In the genomic region with DNA sequence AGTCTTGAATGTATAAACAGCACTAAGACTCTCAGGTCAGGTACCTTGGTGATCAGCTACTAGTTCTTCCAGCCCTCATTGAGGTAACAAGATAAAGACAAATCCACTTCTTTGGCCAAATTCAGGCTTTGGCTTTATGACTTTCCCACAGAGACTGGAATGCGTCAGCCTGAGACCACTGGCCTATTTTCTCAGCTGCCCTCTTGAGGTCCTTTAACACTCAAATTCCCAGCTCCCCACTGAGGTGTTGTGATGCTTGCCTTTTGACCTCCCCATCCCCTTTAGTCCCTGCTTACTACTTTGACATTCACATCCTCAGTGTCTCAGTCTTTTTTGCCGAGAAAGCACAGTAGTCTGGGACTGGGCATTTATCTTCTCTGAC, we compare ENCODE assay signal across 15 cellular contexts. TPM values are rescaled to one million over a fixed set of nuclear protein-coding genes. Genes with fewer than 3 reads are reported as not detected.
DNase-seq lines count a peak whose midpoint lies in the region; ATAC-seq and TF ChIP-seq lines count a peak whose summit lies in the region.
"Had no signal": no experiment of that assay in that cellular context is flagged by ENCODE, and none has a peak within 500 bp of the region (broad histone marks: within the 10 kb centered on the region; RNA-seq: fewer than 3 reads in every experiment).

No MANE protein-coding gene starts in this region.

- H2AFZ ChIP-seq in GM23248 (no peak overlapping the region), OCI-LY7 (ENCODE audit: low read length) (no peak overlapping the region)

- H4K20me1 ChIP-seq in GM23248 (ENCODE audit: insufficient read depth), result no peaks in the 10 kb centered on the region
- H4K20me1 ChIP-seq in OCI-LY7 (ENCODE audit: insufficient read depth, low read length), result no peaks in the 10 kb centered on the region

- no peak overlapping the region for H3K4me3 Mint-ChIP-seq in endodermal cell
- H3K4me3 Mint-ChIP-seq in osteocyte (ENCODE audit: unreplicated experiment), result no peak overlapping the region
- H3K4me3 Mint-ChIP-seq: activated naive CD8-positive, alpha-beta T cell; natural killer cell treated with Interleukin-12 subunit alpha and Interleukin-12 subunit beta and Interleukin-15 and Interleukin-18, amount 100 ng/mL, for 72 hours had no signal

- CTCF ChIA-PET in OCI-LY7 (lab: Charles Lee; ENCODE audit: unreplicated experiment), result no interaction called here

- no peaks in the 10 kb centered on the region for H3K9me3 ChIP-seq in GM23248 (ENCODE audit: low read depth)
- no peaks in the 10 kb centered on the region for H3K9me3 ChIP-seq in OCI-LY7 (ENCODE audit: low read length)
- no peaks in the 10 kb centered on the region for H3K9me3 ChIP-seq in endodermal cell (ENCODE audit: control insufficient read depth, low read length)
- no peaks in the 10 kb centered on the region for H3K9me3 ChIP-seq in mucosa of descending colon
- H3K9me3 ChIP-seq: suprapubic skin had no signal

- H3K27me3 Mint-ChIP-seq in endodermal cell (ENCODE audit: insufficient read depth) (no peaks in the 10 kb centered on the region), osteocyte (ENCODE audit: unreplicated experiment) (no peaks in the 10 kb centered on the region)
- H3K27me3 Mint-ChIP-seq: activated naive CD8-positive, alpha-beta T cell; natural killer cell treated with Interleukin-12 subunit alpha and Interleukin-12 subunit beta and Interleukin-15 and Interleukin-18, amount 100 ng/mL, for 72 hours had no signal

- intact Hi-C loops in OCI-LY7 (cut with micrococcal nuclease; ENCODE audit: unreplicated experiment), result no loop called here
- intact Hi-C loops in mucosa of descending colon (cut with DNase I, micrococcal nuclease), result no loop called here

- TSS peak; percentile 49 for BruUV-seq in OCI-LY7 (replicated peaks; lab: Mats Ljungman, UMichigan)

- H3K36me3 Mint-ChIP-seq in endodermal cell (ENCODE audit: low read depth) (peaks cover 81% of the 10 kb centered on the region), osteocyte (ENCODE audit: unreplicated experiment) (peaks cover 34% of the 10 kb centered on the region)
- H3K36me3 Mint-ChIP-seq: activated naive CD8-positive, alpha-beta T cell had no signal

- TF ChIP-seq CTCF in OCI-LY7 (conservative IDR thresholded peaks at IDR 0.05; ENCODE audit: low read length) (no peak), endodermal cell (conservative IDR thresholded peaks at IDR 0.05) (no peak), osteocyte (IDR thresholded peaks at IDR 0.05) (no peak), mucosa of descending colon (IDR thresholded peaks at IDR 0.05) (no peak)

- H3K27ac ChIP-seq in GM23248 (peak overlapping the region; percentile 73), OCI-LY7 (ENCODE audit: low read depth, low read length, poor library complexity, severe bottlenecking) (no peak overlapping the region), endodermal cell (ENCODE audit: low read depth, low read length) (peak overlapping the region; percentile 72)
- H3K27ac ChIP-seq: suprapubic skin had no signal

- H3F3A ChIP-seq in GM23248 (ENCODE audit: insufficient read depth), result peaks cover 60% of the 10 kb centered on the region

- in situ Hi-C loops in GM23248 (cut with MboI), result no loop called here

- H3K4me1 Mint-ChIP-seq in endodermal cell (peaks cover 4% of the 10 kb centered on the region), osteocyte (ENCODE audit: unreplicated experiment) (peaks cover 21% of the 10 kb centered on the region)

- peaks cover 7% of the 10 kb centered on the region for H3K79me2 ChIP-seq in GM23248 (ENCODE audit: insufficient read depth)
- no peaks in the 10 kb centered on the region for H3K79me2 ChIP-seq in OCI-LY7 (ENCODE audit: insufficient read depth, low read depth, low read length)

- DNase-seq in GM23248, result no peak
- DNase-seq in OCI-LY7 (ENCODE audit: low spot score), result no peak
- DNase-seq in endodermal cell, result peak; percentile 69
- DNase-seq in osteocyte (ENCODE audit: extremely low spot score, unreplicated experiment), result no peak
- DNase-seq in DMS53 (lab: John Stamatoyannopoulos, UW), result no peak
- no peak for DNase-seq in mucosa of descending colon
- DNase-seq: activated CD8-positive, alpha-beta memory T cell treated with anti-CD3 and anti-CD28 coated beads for 24 hours; NCI-H1092 treated with DMSO at 0.1 percent for 48 hours; T-helper 9 cell had no signal

- peak overlapping the region; percentile 11; the same call in 1 of the 2 replicates for H3K9ac ChIP-seq in GM23248
- H3K9ac ChIP-seq in endodermal cell (ENCODE audit: extremely low read depth, low read length, poor library complexity, severe bottlenecking), result peak overlapping the region; percentile 25

- ATAC-seq in GM21825 (IDR thresholded peaks at IDR 0.05; ENCODE audit: unreplicated experiment) (no peak), mucosa of descending colon (no peak)

- H3K9me3 Mint-ChIP-seq in endodermal cell (no peaks in the 10 kb centered on the region), osteocyte (ENCODE audit: unreplicated experiment) (no peaks in the 10 kb centered on the region)
- H3K9me3 Mint-ChIP-seq: natural killer cell treated with Interleukin-12 subunit alpha and Interleukin-12 subunit beta and Interleukin-15 and Interleukin-18, amount 100 ng/mL, for 72 hours had no signal

- H3K4me2 ChIP-seq in GM23248 (ENCODE audit: unreplicated experiment), result peak overlapping the region; percentile 19
- no peak overlapping the region for H3K4me2 ChIP-seq in OCI-LY7 (ENCODE audit: low read length)

- no peaks in the 10 kb centered on the region for H3K9me2 ChIP-seq in GM23248 (ENCODE audit: insufficient read depth)
- H3K9me2 ChIP-seq in OCI-LY7 (ENCODE audit: insufficient read depth, low read length), result no peaks in the 10 kb centered on the region

- peak overlapping the region; percentile 52 for H3K27ac Mint-ChIP-seq in endodermal cell
- H3K27ac Mint-ChIP-seq in osteocyte (ENCODE audit: unreplicated experiment), result peak overlapping the region; percentile 82
- H3K27ac Mint-ChIP-seq: activated naive CD8-positive, alpha-beta T cell; natural killer cell treated with Interleukin-12 subunit alpha and Interleukin-12 subunit beta and Interleukin-15 and Interleukin-18, amount 100 ng/mL, for 72 hours had no signal

- H3K4me3 ChIP-seq in GM23248 (no peak overlapping the region), OCI-LY7 (ENCODE audit: low read depth, low read length, poor library complexity, severe bottlenecking) (no peak overlapping the region), endodermal cell (ENCODE audit: low read length) (no peak overlapping the region), mucosa of descending colon (no peak overlapping the region)
- H3K4me3 ChIP-seq: suprapubic skin had no signal

- H3K27me3 ChIP-seq in GM23248 (replicated peaks; ENCODE audit: insufficient read depth), result no peaks in the 10 kb centered on the region
- H3K27me3 ChIP-seq in endodermal cell (ENCODE audit: control insufficient read depth, insufficient read depth, low read length, poor library complexity, severe bottlenecking), result no peaks in the 10 kb centered on the region
- H3K27me3 ChIP-seq: suprapubic skin had no signal

- POLR2A ChIA-PET in OCI-LY7 (lab: Charles Lee), result interaction anchor here (0.7 kb wide), 1 partner anchor 20 kb away, joined by 3 read pairs; no protein-coding TSS in a partner anchor

- H3K36me3 ChIP-seq in GM23248 (ENCODE audit: low read depth), result peaks cover 50% of the 10 kb centered on the region
- H3K36me3 ChIP-seq in OCI-LY7 (ENCODE audit: insufficient read depth, low read length), result peaks cover 93% of the 10 kb centered on the region
- peaks cover 95% of the 10 kb centered on the region for H3K36me3 ChIP-seq in endodermal cell (ENCODE audit: control insufficient read depth, insufficient read depth, low read length)
- H3K36me3 ChIP-seq in mucosa of descending colon (ENCODE audit: low read depth), result peaks cover 10% of the 10 kb centered on the region

- H3K4me1 ChIP-seq in GM23248 (ENCODE audit: insufficient read depth) (peaks cover 24% of the 10 kb centered on the region), OCI-LY7 (ENCODE audit: insufficient read depth, low read length, poor library complexity, severe bottlenecking) (peaks cover 32% of the 10 kb centered on the region), endodermal cell (ENCODE audit: control insufficient read depth, insufficient read depth, low read length) (peaks cover 9% of the 10 kb centered on the region), mucosa of descending colon (ENCODE audit: low read depth) (no peaks in the 10 kb centered on the region)

- WGBS in GM23248 (ENCODE audit: low coverage in 1 of 2, low lambda C conversion rate in 2 of 2, missing lambda C conversion rate in 2 of 2), 2 experiments, result 94 to 98% methylated on average over 2 of the region's 2 CpGs
- 73% methylated on average over 2 of the region's 2 CpGs for WGBS in endodermal cell (ENCODE audit: insufficient coverage in 1 of 2, insufficient read length in 1 of 2), 2 experiments

RNA-seq across cellular contexts. Expression of a gene that starts 10.6 kb away (rescaled TPM):
- total RNA-seq in GM23248 (2014; rRNA removed; shearing (Covaris generic)), result 47.7 and 50.8 TPM in 2 replicates
- polyA plus RNA-seq in GM23248 (2016; fragmentation: Nextera tagmentation; extraction: Ambion mirVana), result 53.7 and 59.4 TPM in 2 replicates
- 9.3 and 15.5 TPM in 2 replicates for total RNA-seq in OCI-LY7 (2014; rRNA removed; shearing (Covaris generic))
- total RNA-seq in OCI-LY7 (2022) (10.6 and 14.7 TPM in 2 replicates), endodermal cell (10 to 100 TPM; 29.9 to 36.1 TPM), osteocyte (57.0 and 59.2 TPM in 2 replicates), mucosa of descending colon (10 to 100 TPM; 36.8 to 38.4 (median 36.8) TPM)
- polyA plus RNA-seq in endodermal cell (2013, experiment 1 of 2), result 29.7 TPM
- 27.6 TPM for polyA plus RNA-seq in endodermal cell (2013, experiment 2 of 2)

RNA-seq across cellular contexts. Expression of a gene that starts 10.9 kb away (rescaled TPM):
- total RNA-seq in GM23248 (2014; rRNA removed; shearing (Covaris generic)), result 79.3 and 80.5 TPM in 2 replicates
- polyA plus RNA-seq in GM23248 (2016; fragmentation: Nextera tagmentation; extraction: Ambion mirVana), result 111 and 116 TPM in 2 replicates
- total RNA-seq in OCI-LY7 (2014; rRNA removed; shearing (Covaris generic)), result 16.3 and 32.9 TPM in 2 replicates
- total RNA-seq in OCI-LY7 (2022), result 23.8 and 23.9 TPM in 2 replicates
- 10 to 100 TPM; 28.9 to 34.3 TPM for total RNA-seq in endodermal cell
- 34.4 TPM for polyA plus RNA-seq in endodermal cell (2013, experiment 1 of 2)
- polyA plus RNA-seq in endodermal cell (2013, experiment 2 of 2), result 35.6 TPM
- 55.3 and 61.9 TPM in 2 replicates for total RNA-seq in osteocyte
- total RNA-seq in mucosa of descending colon, result 10 to 100 TPM; 23.6 to 44.1 (median 28.0) TPM

RNA-seq across cellular contexts. Expression of a gene that starts 11.1 kb away (rescaled TPM):
- 80.1 and 92.7 TPM in 2 replicates for total RNA-seq in GM23248 (2014; rRNA removed; shearing (Covaris generic))
- polyA plus RNA-seq in GM23248 (2016; fragmentation: Nextera tagmentation; extraction: Ambion mirVana), result 105 and 112 TPM in 2 replicates
- total RNA-seq in OCI-LY7 (2014; rRNA removed; shearing (Covaris generic)), result 82.2 and 88.8 TPM in 2 replicates
- total RNA-seq in OCI-LY7 (2022) (85.0 and 89.2 TPM in 2 replicates), endodermal cell (10 to 100 TPM; 69.0 to 72.1 TPM), osteocyte (79.8 and 80.2 TPM in 2 replicates), mucosa of descending colon (10 to 100 TPM; 71.7 to 82.4 (median 81.3) TPM)
- polyA plus RNA-seq in endodermal cell (2013, experiment 1 of 2), result 56.7 TPM
- 51.2 TPM for polyA plus RNA-seq in endodermal cell (2013, experiment 2 of 2)

RNA-seq across cellular contexts. Expression of a gene that starts 18.8 kb away (rescaled TPM):
- not detected in 2 replicates for total RNA-seq in GM23248 (2014; rRNA removed; shearing (Covaris generic))
- not detected in 2 replicates for polyA plus RNA-seq in GM23248 (2016; fragmentation: Nextera tagmentation; extraction: Ambion mirVana)
- total RNA-seq in OCI-LY7 (2014; rRNA removed; shearing (Covaris generic)), result not detected in 2 replicates
- total RNA-seq in OCI-LY7 (2022) (not detected in 2 replicates), endodermal cell (not detected), osteocyte (not detected in 2 replicates), mucosa of descending colon (not detected)
- not detected for polyA plus RNA-seq in endodermal cell (2013, experiment 1 of 2)
- not detected for polyA plus RNA-seq in endodermal cell (2013, experiment 2 of 2)
- total RNA-seq: frontal cortex; natural killer cell treated with Interleukin-12 subunit alpha and Interleukin-12 subunit beta and Interleukin-15 and Interleukin-18, amount 100 ng/mL, for 72 hours; NCI-H460; suprapubic skin had no signal

RNA-seq across cellular contexts. Expression of a gene that starts 23.9 kb away (rescaled TPM):
- not detected in 2 replicates for total RNA-seq in GM23248 (2014; rRNA removed; shearing (Covaris generic))
- polyA plus RNA-seq in GM23248 (2016; fragmentation: Nextera tagmentation; extraction: Ambion mirVana), result 0.24 and 0.34 TPM in 2 replicates
- total RNA-seq in OCI-LY7 (2014; rRNA removed; shearing (Covaris generic)), result not detected in 2 replicates
- 0.40 TPM in 1 of 2 replicates, not detected in the other for total RNA-seq in OCI-LY7 (2022)
- total RNA-seq in endodermal cell, result 1 to 10 TPM; 2.5 to 6.7 TPM
- 5.6 TPM for polyA plus RNA-seq in endodermal cell (2013, experiment 1 of 2)
- polyA plus RNA-seq in endodermal cell (2013, experiment 2 of 2), result 4.4 TPM
- total RNA-seq in osteocyte, result 0.70 and 0.97 TPM in 2 replicates
- under 1 TPM; 0.23 to 0.39 (median 0.35) TPM for total RNA-seq in mucosa of descending colon
